In genomic region chr10:71381611-71382010, GRCh38 we compare ENCODE assay signal across 15 cellular contexts. TPM values are rescaled to one million over a fixed set of nuclear protein-coding genes. Genes with fewer than 3 reads are reported as not detected.
A peak's percentile ranks its signal among the peaks of the same experiment; 100 is the strongest.
DNase-seq lines count a peak whose midpoint lies in the region; ATAC-seq and TF ChIP-seq lines count a peak whose summit lies in the region.
"Had no signal": no experiment of that assay in that cellular context is flagged by ENCODE, and none has a peak within 500 bp of the region (broad histone marks: within the 10 kb centered on the region; RNA-seq: fewer than 3 reads in every experiment).

No MANE protein-coding gene starts in this region.

- H3K9me3 ChIP-seq in left lung, result no peaks in the 10 kb centered on the region
- H3K9me3 ChIP-seq: BE2C had no signal

- intact Hi-C loops in dendritic cell treated with granulocyte-macrophage colony-stimulating factor and Interleukin-4, amounts not matched to agents 40 ng/mL and 50 ng/mL, for 4 days (cut with micrococcal nuclease), result loop anchor here (5.0 to 10.0 kb wide), 2 partner anchors 93 to 326 kb away; no protein-coding TSS in a partner anchor
- intact Hi-C loops in left lung (cut with DNase I), result loop anchor here in 1 of 2 donors (10.0 kb wide), 1 partner anchor 433 kb away; no protein-coding TSS in a partner anchor

- H3K27ac ChIP-seq in left lung, result no peak overlapping the region

- no peaks in the 10 kb centered on the region for H3K27me3 ChIP-seq in left lung
- H3K27me3 ChIP-seq: BE2C had no signal

- H3K4me3 ChIP-seq in left lung, result no peak overlapping the region

- no peak for ATAC-seq in HG02870 (IDR thresholded peaks at IDR 0.05; ENCODE audit: unreplicated experiment)
- no peak for ATAC-seq in left lung

- peaks cover 4 to 27% of the 10 kb centered on the region in 2 donors for H3K4me1 ChIP-seq in left lung
- H3K4me1 ChIP-seq: BE2C had no signal

- no peaks in the 10 kb centered on the region for H3K27me3 Mint-ChIP-seq in dendritic cell treated with granulocyte-macrophage colony-stimulating factor and Interleukin-4, amounts not matched to agents 40 ng/mL and 50 ng/mL, for 4 days

- no peak overlapping the region for H3K4me3 Mint-ChIP-seq in dendritic cell treated with granulocyte-macrophage colony-stimulating factor and Interleukin-4, amounts not matched to agents 40 ng/mL and 50 ng/mL, for 4 days
- H3K4me3 Mint-ChIP-seq: CD4-positive, CD25-positive, alpha-beta regulatory T cell; CD8-positive, alpha-beta memory T cell; H9 had no signal

- peak overlapping the region; percentile 15 for H3K27ac Mint-ChIP-seq in dendritic cell treated with granulocyte-macrophage colony-stimulating factor and Interleukin-4, amounts not matched to agents 40 ng/mL and 50 ng/mL, for 4 days
- H3K27ac Mint-ChIP-seq: CD4-positive, CD25-positive, alpha-beta regulatory T cell; CD8-positive, alpha-beta memory T cell; H9 had no signal

- in situ Hi-C loops in G401 (cut with HindIII; ENCODE audit: low sequenced_read_pairs), result no loop called here

- TF ChIP-seq CTCF in left lung (IDR thresholded peaks at IDR 0.05), result no peak

- H3K9me3 Mint-ChIP-seq in dendritic cell treated with granulocyte-macrophage colony-stimulating factor and Interleukin-4, amounts not matched to agents 40 ng/mL and 50 ng/mL, for 4 days, result no peaks in the 10 kb centered on the region
- H3K9me3 Mint-ChIP-seq: CD4-positive, CD25-positive, alpha-beta regulatory T cell; CD8-positive, alpha-beta memory T cell; H9 had no signal

- no peaks in the 10 kb centered on the region for H3K36me3 ChIP-seq in left lung
- H3K36me3 ChIP-seq: BE2C had no signal

- no peaks in the 10 kb centered on the region for H3K36me3 Mint-ChIP-seq in dendritic cell treated with granulocyte-macrophage colony-stimulating factor and Interleukin-4, amounts not matched to agents 40 ng/mL and 50 ng/mL, for 4 days (ENCODE audit: low read depth)
- H3K36me3 Mint-ChIP-seq: CD4-positive, CD25-positive, alpha-beta regulatory T cell; CD8-positive, alpha-beta memory T cell had no signal

- peak; percentile 15 for DNase-seq in G401 (ENCODE audit: low spot score)
- DNase-seq in NCI-H82 treated with DMSO at 0.1 percent for 48 hours (lab: John Stamatoyannopoulos, UW; ENCODE audit: unreplicated experiment), result peak; percentile 82
- no peak for DNase-seq in NCI-H1417 (lab: John Stamatoyannopoulos, UW)
- no peak for DNase-seq in left lung
- no peak for DNase-seq in AG20443 (ENCODE audit: low spot score)
- DNase-seq: BE2C; C1 segment of cervical spinal cord; CD4-positive, CD25-positive, alpha-beta regulatory T cell; CD8-positive, alpha-beta memory T cell; COR-L47; DND-41; EL; H9 had no signal

- peaks cover 48% of the 10 kb centered on the region for H3K4me1 Mint-ChIP-seq in dendritic cell treated with granulocyte-macrophage colony-stimulating factor and Interleukin-4, amounts not matched to agents 40 ng/mL and 50 ng/mL, for 4 days (ENCODE audit: low read depth)

RNA-seq across cellular contexts. Expression of gene CDH23, which starts 15.1 kb away (rescaled TPM):
- total RNA-seq in G401 (2014; rRNA removed; shearing (Covaris generic)), result 2.8 and 5.9 TPM in 2 replicates
- total RNA-seq in left lung, result 10 to 100 TPM; 22.4 to 22.8 TPM

Comparison
In these comparisons a context has a peak if more than half of its experiments do, and no peak if none do; other contexts are left out.
1. DNase-seq: peak in G401 (single experiment) and NCI-H82 treated with DMSO at 0.1 percent for 48 hours (single experiment); none in NCI-H1417 (0 of 3), left lung (0 of 2) and AG20443 (single experiment).